ENCODE assay signal across 8 cellular contexts in the genomic region with DNA sequence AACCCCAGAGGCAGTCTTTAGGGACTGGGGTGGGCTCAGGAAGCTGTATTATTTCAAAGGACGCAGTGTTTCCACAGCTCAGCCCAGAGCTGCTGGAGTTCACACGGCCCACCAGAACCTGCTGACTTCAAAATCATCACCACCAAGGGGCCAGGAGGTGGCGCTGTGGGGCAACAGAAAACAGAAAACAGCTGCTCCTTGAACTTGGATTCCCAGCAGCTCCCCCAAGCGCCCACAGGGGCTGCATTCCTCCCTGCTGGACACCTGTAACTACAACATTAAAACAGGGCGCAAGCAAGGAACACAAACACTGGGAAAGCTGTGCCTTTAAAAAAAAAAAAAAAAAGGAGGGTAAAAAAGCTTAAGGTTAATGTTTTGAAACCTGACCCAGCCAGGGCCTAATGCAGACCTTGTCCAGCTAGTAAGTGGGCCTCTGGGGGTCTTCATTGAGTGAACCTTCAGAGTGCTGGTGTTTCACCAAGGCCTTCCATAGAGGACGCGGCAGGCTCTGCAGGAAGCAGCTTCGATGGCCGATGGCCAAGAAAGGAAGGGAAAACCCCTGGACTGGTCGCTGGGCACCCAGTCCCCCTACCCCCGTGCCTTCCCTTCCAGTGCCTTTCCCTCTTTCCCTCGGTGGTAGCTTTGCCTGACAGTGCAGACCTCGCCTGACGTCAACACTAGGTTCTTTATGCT. TPM values are rescaled to one million over a fixed set of nuclear protein-coding genes. Genes with fewer than 3 reads are reported as not detected.
DNase-seq lines count a peak whose midpoint lies in the region; ATAC-seq and TF ChIP-seq lines count a peak whose summit lies in the region.

No MANE protein-coding gene starts in this region.

- intact Hi-C loops in lower leg skin (cut with DNase I; ENCODE audit: low total_unique reads): loop anchor here (5.0 to 10.0 kb wide), 2 partner anchors 59 to 232 kb away; no protein-coding TSS in a partner anchor

- DNase-seq in DMS53 treated with DMSO at 0.1 percent for 48 hours (lab: John Stamatoyannopoulos, UW; ENCODE audit: unreplicated experiment) (peak; percentile 84), NCI-H69 (lab: John Stamatoyannopoulos, UW) (peak; percentile 75), dermis blood vessel endothelial cell (peak; percentile 95), lower leg skin (ENCODE audit: low spot score in 2 of 2) (peak; percentile 84 to 96)
- peak; percentile 78 for DNase-seq in activated CD4-positive, alpha-beta T cell treated with anti-CD3 and anti-CD28 coated beads, Interleukin-2, amount 10 ng/mL, durations not matched to agents 7 days and 5 days
- DNase-seq in stimulated activated CD4-positive, alpha-beta T cell treated with anti-CD3 and anti-CD28 coated beads, Interleukin-4, amount 100 ng/mL, for 48 hours (ENCODE audit: low read depth in 2 of 2): peak; percentile 70 to 75

- H3K4me3 Mint-ChIP-seq in activated CD4-positive, alpha-beta T cell treated with anti-CD3 and anti-CD28 coated beads, Interleukin-2, amount 10 ng/mL, durations not matched to agents 7 days and 5 days: no peak overlapping the region

- no peak for TF ChIP-seq POLR2A in lower leg skin (IDR thresholded peaks at IDR 0.05)

- peaks cover 5% of the 10 kb centered on the region for H3K27me3 Mint-ChIP-seq in activated CD4-positive, alpha-beta T cell treated with anti-CD3 and anti-CD28 coated beads, Interleukin-2, amount 10 ng/mL, durations not matched to agents 7 days and 5 days

- CTCF ChIA-PET in activated CD4-positive, alpha-beta T cell treated with anti-CD3 and anti-CD28 coated beads, Interleukin-2, amount 10 ng/mL, durations not matched to agents 7 days and 5 days (lab: Charles Lee): interaction anchor here (0.6 to 2.9 kb wide), 27 partner anchors 8 to 1757 kb away, joined by 3 to 41 read pairs (median 3); partner anchors contain the start of gene PRLH

- H3K36me3 Mint-ChIP-seq in activated CD4-positive, alpha-beta T cell treated with anti-CD3 and anti-CD28 coated beads, Interleukin-2, amount 10 ng/mL, durations not matched to agents 7 days and 5 days (ENCODE audit: low read depth): no peaks in the 10 kb centered on the region

- no peak for TF ChIP-seq CTCF in lower leg skin (IDR thresholded peaks at IDR 0.05)

- H3K4me3 ChIP-seq in lower leg skin (ENCODE audit: low read depth, poor library complexity, severe bottlenecking): no peak overlapping the region

- WGBS in lower leg skin, 2 donors: 28 to 33% methylated on average over 14 of the region's 14 CpGs

- H3K9me3 Mint-ChIP-seq in activated CD4-positive, alpha-beta T cell treated with anti-CD3 and anti-CD28 coated beads, Interleukin-2, amount 10 ng/mL, durations not matched to agents 7 days and 5 days: no peaks in the 10 kb centered on the region

- ATAC-seq in HG03354 (IDR thresholded peaks at IDR 0.05; ENCODE audit: poor library complexity, severe bottlenecking, unreplicated experiment): peak; percentile 79
- no peak for ATAC-seq in GM18907 (IDR thresholded peaks at IDR 0.05; ENCODE audit: unreplicated experiment)

- H3K27ac Mint-ChIP-seq in activated CD4-positive, alpha-beta T cell treated with anti-CD3 and anti-CD28 coated beads, Interleukin-2, amount 10 ng/mL, durations not matched to agents 7 days and 5 days: no peak overlapping the region

- H3K4me1 Mint-ChIP-seq in activated CD4-positive, alpha-beta T cell treated with anti-CD3 and anti-CD28 coated beads, Interleukin-2, amount 10 ng/mL, durations not matched to agents 7 days and 5 days: no peaks in the 10 kb centered on the region

- POLR2A ChIA-PET in activated CD4-positive, alpha-beta T cell treated with anti-CD3 and anti-CD28 coated beads, Interleukin-2, amount 10 ng/mL, durations not matched to agents 7 days and 5 days (lab: Charles Lee): no interaction called here

RNA-seq across cellular contexts. Expression of gene MLPH, which starts 25.9 kb away (rescaled TPM):
- not detected for total RNA-seq in activated CD4-positive, alpha-beta T cell treated with anti-CD3 and anti-CD28 coated beads, Interleukin-2, amount 10 ng/mL, durations not matched to agents 7 days and 5 days
- 0.28 and 1.0 TPM in 2 replicates for total RNA-seq in dermis blood vessel endothelial cell
- 10 to 100 TPM; 13.3 to 37.9 (median 19.9) TPM for total RNA-seq in lower leg skin

RNA-seq across cellular contexts. Expression of gene PRLH, which starts 53.5 kb away (rescaled TPM):
- not detected for total RNA-seq in activated CD4-positive, alpha-beta T cell treated with anti-CD3 and anti-CD28 coated beads, Interleukin-2, amount 10 ng/mL, durations not matched to agents 7 days and 5 days
- not detected in 2 replicates for total RNA-seq in dermis blood vessel endothelial cell
- not detected for total RNA-seq in lower leg skin
